ENCODE assay signal across 25 cellular contexts in genomic region chr7:155820246-155820645, GRCh38. TPM values are rescaled to one million over a fixed set of nuclear protein-coding genes. Genes with fewer than 3 reads are reported as not detected.
DNase-seq lines count a peak whose midpoint lies in the region; ATAC-seq, FAIRE-seq and TF ChIP-seq lines count a peak whose summit lies in the region.
"Had no signal": no experiment of that assay in that cellular context is flagged by ENCODE, and none has a peak within 500 bp of the region (broad histone marks: within the 10 kb centered on the region; RNA-seq: fewer than 3 reads in every experiment).

No MANE protein-coding gene starts in this region.

- H3K4me1 Mint-ChIP-seq in T-helper 2 cell treated with Interferon-gamma antibody and Interleukin-4, amounts not matched to agents 5 μg/mL and 100 μg/mL, for 36 hours (ENCODE audit: low read depth): peaks cover 4% of the 10 kb centered on the region

- no peak overlapping the region for H4K5ac ChIP-seq in IMR-90 (ENCODE audit: low read depth, low read length)

- no peaks in the 10 kb centered on the region for H4K20me1 ChIP-seq in IMR-90 (ENCODE audit: insufficient read depth, low read length)

- H3K4me3 ChIP-seq in IMR-90 (ENCODE audit: insufficient read depth, low read depth, low read length) (no peak overlapping the region), RWPE2 (ENCODE audit: severe bottlenecking) (no peak overlapping the region), kidney (ENCODE audit: low read length in 2 of 2) (no peak overlapping the region), spleen (no peak overlapping the region)
- H3K4me3 ChIP-seq: A549; BLaER1 treated with 17β-estradiol and CSF1 and Interleukin-3, amounts not matched to agents 10 nM and 100 nM had no signal

- ATAC-seq in IMR-90 (ENCODE audit: low read depth) (no peak), RWPE2 (ENCODE audit: low read depth) (no peak)
- ATAC-seq: A549 had no signal

- H4K8ac ChIP-seq in IMR-90 (ENCODE audit: low read depth in 2 of 2, low read length in 2 of 2): no peak overlapping the region

- H3K27me3 ChIP-seq in IMR-90 (ENCODE audit: control insufficient read depth, insufficient read depth, low read length) (no peaks in the 10 kb centered on the region; the same call in 1 of the 2 replicates), RWPE2 (ENCODE audit: insufficient read depth, poor library complexity, severe bottlenecking) (no peaks in the 10 kb centered on the region), spleen (replicated peaks in 1 of 7) (peaks cover 0 to 84% (median 7%) of the 10 kb centered on the region in 7 donors)

- in situ Hi-C loops in IMR-90 (cut with MboI; ENCODE audit: low sequenced_read_pairs): loop anchor here (25.0 kb wide), 1 partner anchor 817 kb away; the partner anchor contains the start of gene RNF32

- no peak overlapping the region for H2AK5ac ChIP-seq in IMR-90 (ENCODE audit: low read depth, low read length)

- CTCF ChIA-PET in IMR-90 (lab: Yijun Ruan, JAX): no interaction called here

- TF ChIP-seq RAD21 in IMR-90 (IDR thresholded peaks at IDR 0.05; ENCODE audit: low read length): no peak

- 73% methylated on average over 11 of the region's 18 CpGs; no CpG with 5 or more reads in 1 of the 2 experiments for WGBS in IMR-90 (ENCODE audit: extremely low coverage in 2 of 2, insufficient read length in 1 of 2), 2 experiments
- 79 to 93% (median 83%) methylated on average over 15 to 18 of the region's 18 CpGs for WGBS in spleen, 5 donors

- no peak overlapping the region for H3K4me2 ChIP-seq in IMR-90 (ENCODE audit: low read depth, low read length)
- H3K4me2 ChIP-seq: A549 had no signal

- no peak overlapping the region for H3K14ac ChIP-seq in IMR-90 (replicated peaks; ENCODE audit: low read depth, low read length)

- H3K4ac ChIP-seq in IMR-90 (ENCODE audit: low read depth, low read length): no peak overlapping the region

- no peak overlapping the region for H3K18ac ChIP-seq in IMR-90 (ENCODE audit: low read depth, low read length)

- peaks cover 8% of the 10 kb centered on the region for H3K27me3 Mint-ChIP-seq in T-helper 2 cell treated with Interferon-gamma antibody and Interleukin-4, amounts not matched to agents 5 μg/mL and 100 μg/mL, for 36 hours (ENCODE audit: low read depth)

- H3K9ac ChIP-seq in IMR-90 (ENCODE audit: low read depth, low read length) (no peak overlapping the region), kidney (ENCODE audit: low read length in 2 of 2) (no peak overlapping the region)
- H3K9ac ChIP-seq: BLaER1 treated with 17β-estradiol and CSF1 and Interleukin-3, amounts not matched to agents 10 nM and 100 nM had no signal

- peak overlapping the region; percentile 56 for H2AFZ ChIP-seq in IMR-90 (replicated peaks; ENCODE audit: low read length, poor library complexity)

- no peaks in the 10 kb centered on the region for H3K9me1 ChIP-seq in IMR-90 (ENCODE audit: insufficient read depth, low read length)

- no peaks in the 10 kb centered on the region for H3K36me3 ChIP-seq in IMR-90 (ENCODE audit: control insufficient read depth, insufficient read depth, low read length)
- no peaks in the 10 kb centered on the region for H3K36me3 ChIP-seq in RWPE2 (ENCODE audit: low read depth)
- H3K36me3 ChIP-seq in kidney (ENCODE audit: control insufficient read depth in 1 of 2, insufficient read depth in 2 of 2, low read length in 2 of 2): no peaks in the 10 kb centered on the region
- H3K36me3 ChIP-seq in spleen: no peaks in the 10 kb centered on the region
- H3K36me3 ChIP-seq: BE2C; BLaER1 treated with 17β-estradiol and CSF1 and Interleukin-3, amounts not matched to agents 10 nM and 100 nM had no signal

- peak overlapping the region; percentile 39 for H2AK9ac ChIP-seq in IMR-90 (replicated peaks; ENCODE audit: low read depth, low read length, poor library complexity)

- POLR2A ChIA-PET in IMR-90 (lab: Charles Lee; ENCODE audit: unreplicated experiment): no interaction called here

- no peak overlapping the region for H4K91ac ChIP-seq in IMR-90 (ENCODE audit: insufficient read depth, low read depth, low read length)

- H3K9me3 Mint-ChIP-seq in T-helper 2 cell treated with Interferon-gamma antibody and Interleukin-4, amounts not matched to agents 5 μg/mL and 100 μg/mL, for 36 hours: no peaks in the 10 kb centered on the region
- H3K9me3 Mint-ChIP-seq: CD4-positive, alpha-beta T cell; CD8-positive, alpha-beta memory T cell had no signal

- DNase-seq in IMR-90: no peak
- DNase-seq in RWPE2 (ENCODE audit: low spot score): peak; percentile 50
- DNase-seq in kidney: peak; percentile 57
- DNase-seq in spleen: peak; percentile 66
- DNase-seq in T-helper 2 cell treated with Interferon-gamma antibody and Interleukin-4, amounts not matched to agents 5 μg/mL and 100 μg/mL, for 36 hours (ENCODE audit: low spot score): no peak
- DNase-seq in T-helper 2 cell: no peak
- no peak for DNase-seq in NCI-H82 treated with DMSO at 0.1 percent for 48 hours (lab: John Stamatoyannopoulos, UW; ENCODE audit: unreplicated experiment)
- DNase-seq: 8988T; ACHN; AML-193; BE2C; CD4-positive, alpha-beta T cell; CD8-positive, alpha-beta memory T cell; DMS53; DMS79 treated with DMSO at 0.1 percent for 48 hours; GF-D8; GOT3; H7; HCEC 1CT had no signal

- no peak for FAIRE-seq in kidney (lab: Jason Lieb, UNC)
- FAIRE-seq: A549, GM12891, GM18507 had no signal

- H3K4me1 ChIP-seq in IMR-90 (ENCODE audit: control insufficient read depth, insufficient read depth, low read length) (no peaks in the 10 kb centered on the region), RWPE2 (ENCODE audit: insufficient read depth, poor library complexity, severe bottlenecking) (peaks cover 10% of the 10 kb centered on the region), kidney (ENCODE audit: control insufficient read depth in 1 of 2, insufficient read depth in 1 of 2, low read depth in 1 of 2, low read length in 2 of 2) (peaks cover 0 to 3% of the 10 kb centered on the region in 2 donors), spleen (peaks cover 0 to 6% (median 2%) of the 10 kb centered on the region in 6 donors)
- H3K4me1 ChIP-seq: BE2C had no signal

- H2BK15ac ChIP-seq in IMR-90 (ENCODE audit: low read depth, low read length): no peak overlapping the region

- H2BK20ac ChIP-seq in IMR-90 (ENCODE audit: low read depth, low read length): no peak overlapping the region

- no peaks in the 10 kb centered on the region for H3K79me1 ChIP-seq in IMR-90 (ENCODE audit: low read depth in 1 of 2, low read length in 2 of 2)

- no peak overlapping the region for H3K27ac Mint-ChIP-seq in T-helper 2 cell treated with Interferon-gamma antibody and Interleukin-4, amounts not matched to agents 5 μg/mL and 100 μg/mL, for 36 hours
- H3K27ac Mint-ChIP-seq: CD14-positive monocyte; CD4-positive, alpha-beta T cell; CD8-positive, alpha-beta memory T cell had no signal

- no peaks in the 10 kb centered on the region for H3K9me3 ChIP-seq in IMR-90 (ENCODE audit: control insufficient read depth, insufficient read depth, low read length)
- no peaks in the 10 kb centered on the region for H3K9me3 ChIP-seq in RWPE2 (ENCODE audit: severe bottlenecking)
- no peaks in the 10 kb centered on the region for H3K9me3 ChIP-seq in kidney (ENCODE audit: control insufficient read depth in 1 of 2, low read length in 2 of 2)
- H3K9me3 ChIP-seq in spleen: peaks cover 0 to 8% (median 0%) of the 10 kb centered on the region in 8 donors
- H3K9me3 ChIP-seq: A549, BE2C had no signal

- H2BK5ac ChIP-seq in IMR-90 (ENCODE audit: low read depth, low read length, poor library complexity, severe bottlenecking): no peak overlapping the region

- TF ChIP-seq CTCF in IMR-90 (conservative IDR thresholded peaks at IDR 0.05; ENCODE audit: low read depth, low read length): no peak
- TF ChIP-seq CTCF in RWPE2 (IDR thresholded peaks at IDR 0.05; ENCODE audit: poor library complexity, severe bottlenecking): no peak
- TF ChIP-seq CTCF in kidney (IDR thresholded peaks at IDR 0.05; ENCODE audit: borderline replicate concordance, extremely low read depth, insufficient read depth): no peak
- TF ChIP-seq CTCF in spleen (IDR thresholded peaks at IDR 0.05 in 8 of 11, conservative IDR thresholded peaks at IDR 0.05 in 3 of 11): no peak

- no TSS peak for BruUV-seq in IMR-90 (replicated peaks; lab: Mats Ljungman, UMichigan)

- TF ChIP-seq POLR2A in IMR-90 (IDR thresholded peaks at IDR 0.05; ENCODE audit: low read depth, low read length) (no peak), spleen (IDR thresholded peaks at IDR 0.05) (no peak)

- H3K23ac ChIP-seq in IMR-90 (ENCODE audit: low read depth, low read length): no peak overlapping the region

- H3K56ac ChIP-seq in IMR-90 (ENCODE audit: extremely low read depth, insufficient read depth, low read length): no peak overlapping the region

- H3K27ac ChIP-seq in IMR-90 (ENCODE audit: insufficient read depth, low read length) (no peak overlapping the region), RWPE2 (ENCODE audit: poor library complexity, severe bottlenecking) (no peak overlapping the region), kidney (ENCODE audit: low read depth in 2 of 2, low read length in 2 of 2) (no peak overlapping the region), spleen (no peak overlapping the region)
- H3K27ac ChIP-seq: BLaER1 treated with 17β-estradiol and CSF1 and Interleukin-3, amounts not matched to agents 10 nM and 100 nM had no signal

- H2BK120ac ChIP-seq in IMR-90 (ENCODE audit: low read depth, low read length): no peak overlapping the region

- dilution Hi-C loops in IMR-90 (cut with HindIII; ENCODE audit: low sequenced_read_pairs, unreplicated experiment): no loop called here

- H3K36me3 Mint-ChIP-seq in T-helper 2 cell treated with Interferon-gamma antibody and Interleukin-4, amounts not matched to agents 5 μg/mL and 100 μg/mL, for 36 hours (ENCODE audit: low read depth): no peaks in the 10 kb centered on the region
- H3K36me3 Mint-ChIP-seq: CD14-positive monocyte; CD8-positive, alpha-beta memory T cell had no signal

- H3K4me3 Mint-ChIP-seq in T-helper 2 cell treated with Interferon-gamma antibody and Interleukin-4, amounts not matched to agents 5 μg/mL and 100 μg/mL, for 36 hours: no peak overlapping the region
- H3K4me3 Mint-ChIP-seq: CD14-positive monocyte; CD4-positive, alpha-beta T cell; CD8-positive, alpha-beta memory T cell had no signal

- intact Hi-C loops in IMR-90 (cut with micrococcal nuclease) (no loop called here), kidney (cut with DNase I) (no loop called here), spleen (cut with DNase I; ENCODE audit: low total_unique reads) (no loop called here)

TF ChIP-seq in IMR-90, 13 proteins besides CTCF, POLR2A, EP300 and RAD21:
- TF ChIP-seq MAFK (IDR thresholded peaks at IDR 0.05; ENCODE audit: low read depth, low read length) (no peak), RCOR1 (IDR thresholded peaks at IDR 0.05; ENCODE audit: insufficient replicate concordance, low read length) (no peak), MAZ (IDR thresholded peaks at IDR 0.05; ENCODE audit: borderline replicate concordance, low read depth, low read length) (no peak), NFE2L2 (IDR thresholded peaks at IDR 0.05; ENCODE audit: low read depth, low read length) (no peak)

RNA-seq across cellular contexts. Expression of gene SHH, which starts 8.0 kb away (rescaled TPM):
- under 0.01 TPM in 1 of 2 replicates, not detected in the other for total RNA-seq in IMR-90 (2012; rRNA removed)
- polyA plus RNA-seq in IMR-90 (2012; rRNA removed): 0.03 TPM in 1 of 2 replicates, not detected in the other
- 0.01 and 0.04 TPM in 2 replicates for polyA plus RNA-seq in IMR-90 (2012; cell fraction: cytosol; rRNA removed)
- 0.03 and 0.11 TPM in 2 replicates for polyA plus RNA-seq in IMR-90 (2012; cell fraction: nucleus; rRNA removed; ENCODE audit: low replicate concordance)
- total RNA-seq in kidney: 15.2 TPM
- 2.0 TPM for polyA plus RNA-seq in kidney (ENCODE audit: insufficient read depth, low read depth, low replicate concordance)
- total RNA-seq in spleen: not detected
- not detected for polyA plus RNA-seq in spleen
- total RNA-seq: CD4-positive, alpha-beta T cell; CD8-positive, alpha-beta memory T cell; G401 had no signal
- polyA plus RNA-seq: CD14-positive monocyte; CD8-positive, alpha-beta memory T cell had no signal

Comparison
In these comparisons a context has a peak if more than half of its experiments do, and no peak if none do; other contexts are left out.
1. DNase-seq: peak in RWPE2 (single experiment), kidney (single experiment) and spleen (single experiment); none in IMR-90 (single experiment), T-helper 2 cell treated with Interferon-gamma antibody and Interleukin-4, amounts not matched to agents 5 μg/mL and 100 μg/mL, for 36 hours (single experiment), T-helper 2 cell (0 of 5) and NCI-H82 treated with DMSO at 0.1 percent for 48 hours (single experiment).
2. RNA of gene SHH, which starts 8.0 kb away (total RNA-seq): 15.2 TPM in kidney (single experiment); under 0.01 TPM in IMR-90 and not detected in spleen; every median in the first group is over 10 times any median in the second.